In the genomic region with DNA sequence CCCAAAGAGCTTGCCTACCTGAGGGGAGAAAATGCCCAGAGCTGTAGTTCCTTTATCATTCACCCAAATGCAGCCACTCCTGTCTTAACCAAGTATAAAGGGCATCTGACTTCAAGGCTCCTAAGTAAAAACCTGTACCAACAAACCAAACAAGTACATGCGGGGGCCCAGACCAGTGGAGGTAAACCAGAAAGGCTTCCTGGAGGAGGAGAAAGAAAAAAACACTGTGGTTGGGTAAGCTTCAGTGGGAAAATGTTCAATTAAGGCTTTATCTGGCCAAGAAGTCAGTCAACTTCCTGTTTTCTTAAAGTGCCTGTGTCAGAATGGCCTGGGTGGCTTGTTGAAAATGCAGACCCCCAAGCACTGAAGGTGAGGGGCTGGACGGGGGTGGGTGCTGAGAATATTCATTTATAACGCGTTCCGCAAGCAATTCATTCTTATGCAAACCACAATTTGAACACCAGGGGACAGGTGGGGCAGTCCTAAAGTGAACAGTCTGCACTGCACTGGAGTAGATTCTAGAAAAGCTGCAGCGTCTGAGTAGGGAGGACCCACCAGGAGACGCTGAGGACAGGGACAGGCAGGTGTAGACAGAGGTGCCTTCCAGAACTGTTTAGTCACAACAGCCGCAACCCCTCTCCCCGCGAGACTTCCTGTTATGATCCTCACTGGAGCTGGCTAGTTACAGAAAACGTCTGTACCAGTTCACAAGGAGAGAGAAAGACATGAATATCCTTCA, we compare ENCODE assay signal across 8 cellular contexts.
DNase-seq lines count a peak whose midpoint lies in the region; ATAC-seq and TF ChIP-seq lines count a peak whose summit lies in the region.
"Had no signal": no experiment of that assay in that cellular context is flagged by ENCODE, and none has a peak within 500 bp of the region (broad histone marks: within the 10 kb centered on the region; RNA-seq: fewer than 3 reads in every experiment).

No MANE protein-coding gene starts in this region.

- no peak overlapping the region for H3K4me3 Mint-ChIP-seq in activated CD8-positive, alpha-beta T cell treated with anti-CD3 and anti-CD28 coated beads for 36 hours
- H3K4me3 Mint-ChIP-seq: stimulated activated naive CD8-positive, alpha-beta T cell treated with anti-CD3 and anti-CD28 coated beads, Interleukin-15, Interleukin-2, amounts not matched to agents 100 ng/mL and 50 ng/mL, for 24 hours had no signal

- H3K9ac ChIP-seq in DND-41 (ENCODE audit: low read depth, low read length): no peak overlapping the region

- CTCF ChIA-PET in activated CD8-positive, alpha-beta T cell treated with anti-CD3 and anti-CD28 coated beads for 36 hours (lab: Charles Lee): interaction anchor here (1.0 to 2.1 kb wide), 4 partner anchors 28 to 140 kb away, joined by 3 to 7 read pairs (median 6); no protein-coding TSS in a partner anchor

- intact Hi-C loops in activated CD8-positive, alpha-beta T cell treated with anti-CD3 and anti-CD28 coated beads for 36 hours (cut with micrococcal nuclease): no loop called here
- intact Hi-C loops in mucosa of descending colon (cut with DNase I, micrococcal nuclease): no loop called here

- no peaks in the 10 kb centered on the region for H4K20me1 ChIP-seq in DND-41 (ENCODE audit: insufficient read depth, low read length)

- H3K36me3 ChIP-seq in DND-41 (ENCODE audit: insufficient read depth, low read length): no peaks in the 10 kb centered on the region
- no peaks in the 10 kb centered on the region for H3K36me3 ChIP-seq in mucosa of descending colon (ENCODE audit: low read depth)

- ATAC-seq in DND-41 (ENCODE audit: insufficient read depth, low read depth): peak; percentile 48; the same call in 2 of the 3 replicates
- peak; percentile 36 for ATAC-seq in activated CD8-positive, alpha-beta T cell treated with anti-CD3 and anti-CD28 coated beads for 36 hours
- ATAC-seq in mucosa of descending colon: peak; percentile 46
- no peak for ATAC-seq in HG03135 (IDR thresholded peaks at IDR 0.05; ENCODE audit: unreplicated experiment)

- H3K9me3 Mint-ChIP-seq in activated CD8-positive, alpha-beta T cell treated with anti-CD3 and anti-CD28 coated beads for 36 hours: no peaks in the 10 kb centered on the region
- H3K9me3 Mint-ChIP-seq: stimulated activated naive CD8-positive, alpha-beta T cell treated with anti-CD3 and anti-CD28 coated beads, Interleukin-15, Interleukin-2, amounts not matched to agents 100 ng/mL and 50 ng/mL, for 24 hours had no signal

- no peak overlapping the region for H3K27ac Mint-ChIP-seq in activated CD8-positive, alpha-beta T cell treated with anti-CD3 and anti-CD28 coated beads for 36 hours
- H3K27ac Mint-ChIP-seq: stimulated activated naive CD8-positive, alpha-beta T cell treated with anti-CD3 and anti-CD28 coated beads, Interleukin-15, Interleukin-2, amounts not matched to agents 100 ng/mL and 50 ng/mL, for 24 hours had no signal

- no peak overlapping the region for H3K4me3 ChIP-seq in DND-41 (ENCODE audit: low read depth in 1 of 2, low read length in 2 of 2)
- no peak overlapping the region for H3K4me3 ChIP-seq in mucosa of descending colon

- TF ChIP-seq CTCF in DND-41 (IDR thresholded peaks at IDR 0.05; ENCODE audit: borderline replicate concordance, extremely low read depth, low read length, poor library complexity, severe bottlenecking) (no peak), mucosa of descending colon (IDR thresholded peaks at IDR 0.05) (no peak)
- no peak for TF ChIP-seq CTCF in activated CD8-positive, alpha-beta T cell treated with anti-CD3 and anti-CD28 coated beads for 36 hours (IDR thresholded peaks at IDR 0.05)

- peaks cover 34% of the 10 kb centered on the region for H3K27me3 Mint-ChIP-seq in activated CD8-positive, alpha-beta T cell treated with anti-CD3 and anti-CD28 coated beads for 36 hours

- H3K4me1 Mint-ChIP-seq in activated CD8-positive, alpha-beta T cell treated with anti-CD3 and anti-CD28 coated beads for 36 hours (ENCODE audit: low read depth): peaks cover 18% of the 10 kb centered on the region

- DNase-seq in DND-41 (peak; percentile 14), MV-4-11 (lab: John Stamatoyannopoulos, UW) (peak; percentile 57), mucosa of descending colon (peak in 2 of 3 donors; percentile 52 to 54), NCI-H526 treated with DMSO at 0.1 percent for 48 hours (lab: John Stamatoyannopoulos, UW) (no peak), NCI-H82 (lab: John Stamatoyannopoulos, UW) (no peak)
- peak; percentile 26 for DNase-seq in activated CD8-positive, alpha-beta T cell treated with anti-CD3 and anti-CD28 coated beads for 36 hours

- no peak overlapping the region for H3K4me2 ChIP-seq in DND-41 (ENCODE audit: insufficient read depth, low read length)

- no peak overlapping the region for H2AFZ ChIP-seq in DND-41 (ENCODE audit: low read depth, low read length)

- no peaks in the 10 kb centered on the region for H3K79me2 ChIP-seq in DND-41 (ENCODE audit: insufficient read depth, low read length)

- no peaks in the 10 kb centered on the region for H3K27me3 ChIP-seq in DND-41 (ENCODE audit: insufficient read depth, low read length, poor library complexity)

- H3K4me1 ChIP-seq in DND-41 (ENCODE audit: insufficient read depth, low read length) (peaks cover 10% of the 10 kb centered on the region), mucosa of descending colon (ENCODE audit: low read depth) (no peaks in the 10 kb centered on the region)

- no peak overlapping the region for H3K27ac ChIP-seq in DND-41 (ENCODE audit: low read length)

- H3K9me3 ChIP-seq in DND-41 (ENCODE audit: insufficient read depth, low read length, severe bottlenecking) (no peaks in the 10 kb centered on the region), mucosa of descending colon (no peaks in the 10 kb centered on the region)

- POLR2A ChIA-PET in activated CD8-positive, alpha-beta T cell treated with anti-CD3 and anti-CD28 coated beads for 36 hours (lab: Charles Lee): no interaction called here

- no peaks in the 10 kb centered on the region for H3K36me3 Mint-ChIP-seq in activated CD8-positive, alpha-beta T cell treated with anti-CD3 and anti-CD28 coated beads for 36 hours (ENCODE audit: low read depth)

Comparison
In these comparisons a context has a peak if more than half of its experiments do, and no peak if none do; other contexts are left out.
1. DNase-seq: peak in DND-41 (single experiment), MV-4-11 (single experiment), activated CD8-positive, alpha-beta T cell treated with anti-CD3 and anti-CD28 coated beads for 36 hours (single experiment) and mucosa of descending colon (2 of 3); none in NCI-H526 treated with DMSO at 0.1 percent for 48 hours (single experiment) and NCI-H82 (single experiment).